In genomic region chr1:47444317-47444577, GRCh38 we compare ENCODE assay signal across 12 cellular contexts. TPM values are rescaled to one million over a fixed set of nuclear protein-coding genes. Genes with fewer than 3 reads are reported as not detected.
A peak's percentile ranks its signal among the peaks of the same experiment; 100 is the strongest.
DNase-seq lines count a peak whose midpoint lies in the region; ATAC-seq, FAIRE-seq and TF ChIP-seq lines count a peak whose summit lies in the region.
"Had no signal": no experiment of that assay in that cellular context is flagged by ENCODE, and none has a peak within 500 bp of the region (broad histone marks: within the 10 kb centered on the region; RNA-seq: fewer than 3 reads in every experiment).

No MANE protein-coding gene starts in this region.

- H3K9ac ChIP-seq in skeletal muscle tissue (ENCODE audit: low read depth in 1 of 3, low read length in 3 of 3): no peak overlapping the region

- ATAC-seq in activated B cell treated with CpG ODN at 0.5 μM for 24 hours (ENCODE audit: low read depth): no peak
- no peak for ATAC-seq in left lobe of liver
- ATAC-seq in HG02852 (IDR thresholded peaks at IDR 0.05; ENCODE audit: unreplicated experiment): no peak

- no peaks in the 10 kb centered on the region for H3K36me3 ChIP-seq in skeletal muscle tissue (ENCODE audit: control insufficient read depth in 3 of 3, insufficient read depth in 3 of 3, low read length in 3 of 3)

- H3K4me1 ChIP-seq in skeletal muscle tissue (ENCODE audit: control insufficient read depth in 3 of 3, insufficient read depth in 3 of 3, low read length in 3 of 3): peaks cover 9 to 13% (median 12%) of the 10 kb centered on the region in 3 donors

- H3K4me3 Mint-ChIP-seq in activated B cell treated with CpG ODN at 0.5 μM for 24 hours (peak overlapping the region; percentile 64), glutamatergic neuron (ENCODE audit: unreplicated experiment) (peak overlapping the region; percentile 85)

- peak overlapping the region in 2 of 3 donors; percentile 49 to 52 for H3K4me3 ChIP-seq in skeletal muscle tissue (ENCODE audit: low read length in 3 of 3)

- no peak overlapping the region for H3K27ac ChIP-seq in skeletal muscle tissue (ENCODE audit: low read depth, low read length)
- H3K27ac ChIP-seq: 22Rv1 had no signal

- H3K36me3 Mint-ChIP-seq in activated B cell treated with CpG ODN at 0.5 μM for 24 hours (ENCODE audit: low read depth): no peaks in the 10 kb centered on the region
- H3K36me3 Mint-ChIP-seq in glutamatergic neuron (ENCODE audit: unreplicated experiment): no peaks in the 10 kb centered on the region

- peaks cover 38% of the 10 kb centered on the region for H3K27me3 Mint-ChIP-seq in activated B cell treated with CpG ODN at 0.5 μM for 24 hours
- peaks cover 40% of the 10 kb centered on the region for H3K27me3 Mint-ChIP-seq in glutamatergic neuron (ENCODE audit: unreplicated experiment)

- H3K27me3 ChIP-seq in skeletal muscle tissue (ENCODE audit: control insufficient read depth in 3 of 3, insufficient read depth in 3 of 3, low read length in 3 of 3): peaks cover 88 to 92% (median 92%) of the 10 kb centered on the region in 3 donors

- CTCF ChIA-PET in activated B cell treated with CpG ODN at 0.5 μM for 24 hours (lab: Charles Lee): no interaction called here

- H3K9me3 ChIP-seq in skeletal muscle tissue (ENCODE audit: control insufficient read depth in 3 of 3, low read length in 3 of 3): no peaks in the 10 kb centered on the region

- TF ChIP-seq CTCF in activated B cell treated with CpG ODN at 0.5 μM for 24 hours (IDR thresholded peaks at IDR 0.05) (no peak), glutamatergic neuron (IDR thresholded peaks at IDR 0.05; ENCODE audit: partially characterized antibody, unreplicated experiment) (no peak)

- no peak for TF ChIP-seq POLR2A in GM12891 (IDR thresholded peaks at IDR 0.05; ENCODE audit: low read depth, low read length)

- H3K9me3 Mint-ChIP-seq in activated B cell treated with CpG ODN at 0.5 μM for 24 hours: peaks cover 3% of the 10 kb centered on the region
- peaks cover 19% of the 10 kb centered on the region for H3K9me3 Mint-ChIP-seq in glutamatergic neuron (ENCODE audit: unreplicated experiment)

- no peak for FAIRE-seq in GM12891 (lab: Jason Lieb, UNC)

- POLR2A ChIA-PET in activated B cell treated with CpG ODN at 0.5 μM for 24 hours (lab: Charles Lee): no interaction called here

- peaks cover 20% of the 10 kb centered on the region for H3K4me1 Mint-ChIP-seq in activated B cell treated with CpG ODN at 0.5 μM for 24 hours
- H3K4me1 Mint-ChIP-seq in glutamatergic neuron (ENCODE audit: low read depth, unreplicated experiment): peaks cover 10% of the 10 kb centered on the region

- intact Hi-C loops in activated B cell treated with CpG ODN at 0.5 μM for 24 hours (cut with micrococcal nuclease): loop anchor here (2.0 kb wide), 1 partner anchor 211 kb away; the partner anchor contains the start of gene TAL1

- H3K27ac Mint-ChIP-seq in activated B cell treated with CpG ODN at 0.5 μM for 24 hours (peak overlapping the region; percentile 70), glutamatergic neuron (ENCODE audit: unreplicated experiment) (no peak overlapping the region)

- DNase-seq in NCI-H2227 (lab: John Stamatoyannopoulos, UW; ENCODE audit: unreplicated experiment) (peak; percentile 52), NCI-H2227 treated with DMSO at 0.1 percent for 48 hours (lab: John Stamatoyannopoulos, UW) (no peak), activated B cell treated with CpG ODN at 0.5 μM for 24 hours (no peak), glutamatergic neuron (no peak), GM12891 (ENCODE audit: insufficient read length, low spot score) (no peak), left lobe of liver (ENCODE audit: low spot score) (no peak)
- DNase-seq: NCI-H1092 had no signal

TF ChIP-seq in GM12891, 5 proteins besides CTCF, POLR2A, EP300 and RAD21:
- no peak for TF ChIP-seq POU2F2 (IDR thresholded peaks at IDR 0.05; ENCODE audit: low read depth, low read length)
- no peak for TF ChIP-seq SPI1 (IDR thresholded peaks at IDR 0.05; ENCODE audit: low read depth, low read length)
TF ChIP-seq in GM12891: peak in this region for 0.

RNA-seq across cellular contexts. Expression of gene FOXD2, which starts 6.4 kb away (rescaled TPM):
- total RNA-seq in activated B cell treated with CpG ODN at 0.5 μM for 24 hours (0.10 and 0.20 TPM in 2 replicates), glutamatergic neuron (ENCODE audit: unreplicated experiment) (not detected), skeletal muscle tissue (under 0.01 TPM), left lobe of liver (0.55 TPM)
- 0.05 TPM for polyA plus RNA-seq in GM12891 (2012; ENCODE audit: low read depth, missing spikeins)
- total RNA-seq: epithelial cell of proximal tubule had no signal

RNA-seq across cellular contexts. Expression of gene FOXE3, which starts 28.2 kb away (rescaled TPM):
- total RNA-seq in activated B cell treated with CpG ODN at 0.5 μM for 24 hours (not detected in 2 replicates), glutamatergic neuron (ENCODE audit: unreplicated experiment) (not detected), skeletal muscle tissue (not detected), left lobe of liver (not detected)
- not detected for polyA plus RNA-seq in GM12891 (2012; ENCODE audit: low read depth, missing spikeins)
- total RNA-seq: epithelial cell of proximal tubule; T-helper 1 cell treated with Interleukin-12 subunit alpha and Interleukin-12 subunit beta and Interleukin-4 antibody, amounts not matched to agents 30 ng/mL and 1 ng/mL, for 36 hours had no signal
